In the genomic region with DNA sequence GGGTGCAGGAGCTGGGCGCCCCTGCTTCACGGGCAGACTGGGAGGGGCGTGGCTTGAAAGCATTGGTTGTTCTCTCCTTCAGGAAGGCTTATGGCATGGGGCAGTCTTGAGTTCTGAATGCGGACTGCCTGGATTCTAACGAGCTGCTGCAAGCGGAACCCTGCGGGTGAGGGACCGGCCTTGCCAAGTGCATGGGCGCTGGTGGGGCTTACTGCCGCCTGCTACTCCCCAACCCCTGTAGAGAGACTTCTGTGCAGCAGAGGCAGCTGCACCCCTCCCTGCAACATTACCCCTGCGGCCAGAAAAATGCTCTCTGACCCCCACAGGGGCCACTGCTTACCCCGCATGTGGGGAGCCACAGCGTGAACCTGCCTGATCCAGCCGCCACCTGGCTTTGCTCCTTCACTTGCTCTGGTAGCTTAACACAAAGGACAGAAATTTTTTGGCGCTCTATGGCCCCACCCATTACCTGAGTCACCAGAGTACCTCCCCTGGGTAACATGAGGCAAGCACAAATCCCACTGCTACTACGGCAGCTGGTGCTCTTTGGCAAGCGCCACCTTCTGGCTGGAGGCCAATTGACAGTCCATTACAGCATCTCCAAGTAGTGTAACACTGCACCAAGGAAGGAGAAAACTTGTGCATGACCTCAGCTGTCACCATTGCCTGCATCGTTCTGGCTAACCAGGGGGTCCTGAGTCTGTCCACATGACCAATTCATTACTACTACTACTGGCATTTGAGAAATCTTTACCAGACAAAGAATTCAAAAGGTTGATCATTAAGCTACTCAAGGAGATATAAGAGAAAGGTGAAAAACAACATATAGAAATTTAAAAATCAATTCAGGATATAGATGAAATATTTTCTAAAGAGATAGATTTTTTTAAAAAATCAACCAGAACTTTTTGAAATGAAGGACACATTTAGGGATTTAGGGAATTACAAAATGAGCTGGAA, we compare ENCODE assay signal across 8 cellular contexts. TPM values are rescaled to one million over a fixed set of nuclear protein-coding genes. Genes with fewer than 3 reads are reported as not detected.
DNase-seq lines count a peak whose midpoint lies in the region; ATAC-seq and TF ChIP-seq lines count a peak whose summit lies in the region.

No MANE protein-coding gene starts in this region.

- H3K9me2 ChIP-seq in hepatocyte (replicated peaks; ENCODE audit: insufficient read depth): no peaks in the 10 kb centered on the region

- TF ChIP-seq POLR2A in vagina (IDR thresholded peaks at IDR 0.05): no peak

- no peaks in the 10 kb centered on the region for H3K27me3 ChIP-seq in hepatocyte
- H3K27me3 ChIP-seq in rectal smooth muscle tissue (ENCODE audit: control insufficient read depth, insufficient read depth, low read length): no peaks in the 10 kb centered on the region
- H3K27me3 ChIP-seq in vagina: no peaks in the 10 kb centered on the region

- peak overlapping the region; percentile 40 for H3K9ac ChIP-seq in rectal smooth muscle tissue (ENCODE audit: low read length)

- peak; percentile 99 for ATAC-seq in GM21825 (IDR thresholded peaks at IDR 0.05; ENCODE audit: unreplicated experiment)

- H3K27ac ChIP-seq in hepatocyte (peak overlapping the region; percentile 73), rectal smooth muscle tissue (ENCODE audit: low read depth, low read length) (no peak overlapping the region), vagina (peak overlapping the region; percentile 16)

- peak overlapping the region; percentile 65 for H3K4me3 ChIP-seq in hepatocyte
- peak overlapping the region; percentile 76 for H3K4me3 ChIP-seq in rectal smooth muscle tissue (ENCODE audit: low read length)
- H3K4me3 ChIP-seq in vagina: peak overlapping the region; percentile 44 to 46

- 3% methylated on average over 18 of the region's 18 CpGs for WGBS in hepatocyte (ENCODE audit: low lambda C conversion rate, missing lambda C conversion rate)

- TF ChIP-seq CTCF in hepatocyte (IDR thresholded peaks at IDR 0.05; ENCODE audit: poor library complexity) (peak; percentile 85), vagina (IDR thresholded peaks at IDR 0.05) (peak in 1 of 3 experiments; percentile 16)

- no peaks in the 10 kb centered on the region for H4K20me1 ChIP-seq in hepatocyte (ENCODE audit: insufficient read depth, poor library complexity, severe bottlenecking)

- H3K4me1 ChIP-seq in hepatocyte (ENCODE audit: insufficient read depth) (no peaks in the 10 kb centered on the region), rectal smooth muscle tissue (ENCODE audit: control insufficient read depth, insufficient read depth, low read length) (no peaks in the 10 kb centered on the region), vagina (peaks cover 11% of the 10 kb centered on the region)

- peak overlapping the region; percentile 78 for H2AFZ ChIP-seq in hepatocyte

- no peaks in the 10 kb centered on the region for H3K36me3 ChIP-seq in hepatocyte (replicated peaks; ENCODE audit: insufficient read depth, low read depth)
- H3K36me3 ChIP-seq in rectal smooth muscle tissue (ENCODE audit: control insufficient read depth, insufficient read depth, low read length): no peaks in the 10 kb centered on the region
- no peaks in the 10 kb centered on the region for H3K36me3 ChIP-seq in vagina

- H3K79me2 ChIP-seq in hepatocyte: peaks cover 5% of the 10 kb centered on the region

- intact Hi-C loops in vagina (cut with DNase I): no loop called here

- H3K9me3 ChIP-seq in hepatocyte (ENCODE audit: low read depth) (no peaks in the 10 kb centered on the region), vagina (no peaks in the 10 kb centered on the region)

- DNase-seq in ELR (ENCODE audit: low read depth): peak; percentile 82
- DNase-seq in Kasumi-1 (lab: John Stamatoyannopoulos, UW): peak; percentile 96 to 97
- DNase-seq in T follicular helper cell (ENCODE audit: low read depth): peak; percentile 89
- DNase-seq in amniotic stem cell (lab: John Stamatoyannopoulos, UW): peak; percentile 47
- DNase-seq in hepatocyte (ENCODE audit: low spot score): peak; percentile 95
- DNase-seq in vagina (ENCODE audit: extremely low spot score in 2 of 2): no peak

- H3K4me2 ChIP-seq in hepatocyte: peak overlapping the region; percentile 94

RNA-seq across cellular contexts. Expression of gene MYL12B, which starts 35.4 kb away (rescaled TPM):
- total RNA-seq in hepatocyte (478 and 519 TPM in 2 replicates), vagina (214 TPM)
- polyA plus RNA-seq in hepatocyte: 671 and 721 TPM in 2 replicates

RNA-seq across cellular contexts. Expression of gene MYL12A, which starts 49.7 kb away (rescaled TPM):
- total RNA-seq in hepatocyte (456 and 458 TPM in 2 replicates), vagina (193 TPM)
- 692 and 695 TPM in 2 replicates for polyA plus RNA-seq in hepatocyte

Comparison
In these comparisons a context has a peak if more than half of its experiments do, and no peak if none do; other contexts are left out.
1. DNase-seq: peak in ELR (single experiment), Kasumi-1 (2 of 2), T follicular helper cell (single experiment), amniotic stem cell (single experiment) and hepatocyte (single experiment); none in vagina (0 of 2).
2. Peak in every context shown above with its lines, with median percentiles within 50 percentile points of each other: H3K4me3 ChIP-seq.